ENCODE assay signal across 22 cellular contexts in genomic region chr6:24016857-24017256, GRCh38.
"Had no signal": no experiment of that assay in that cellular context is flagged by ENCODE, and none has a peak within 500 bp of the region (broad histone marks: within the 10 kb centered on the region; RNA-seq: fewer than 3 reads in every experiment).

No MANE protein-coding gene starts in this region.

- H3K4me2 ChIP-seq: SK-N-SH had no signal

- H3K9me3 ChIP-seq: MG63, SK-N-SH had no signal

- ATAC-seq: Panc1, PC-3, T-cell had no signal

- H3K36me3 ChIP-seq: MG63 had no signal

- H3K27me3 ChIP-seq: MG63 had no signal

- H3K27ac ChIP-seq: RWPE1 had no signal

- H3K9ac ChIP-seq: SK-N-SH had no signal

- H3K4me3 ChIP-seq: MG63 had no signal

- DNase-seq: Karpas-422; KG1; MG63; NCI-H1092; NCI-H1105 treated with DMSO at 0.1 percent for 48 hours; NCI-H1417 treated with DMSO at 0.1 percent for 48 hours; NCI-H146; NCI-H187; NCI-H2029; NCI-H2081 treated with DMSO at 0.1 percent for 48 hours; NCI-H2171; NCI-H524; NCI-H526 treated with DMSO at 0.1 percent for 48 hours; NCI-H774; NK-92 treated with Interleukin-12 subunit alpha and Interleukin-12 subunit beta, amount 100 ng/mL, for 24 hours; PC-3; SHP77; SK-N-SH; SW 1271; T-cell had no signal
